Comparison of ENCODE assay signal across 17 cellular contexts in the genomic region with DNA sequence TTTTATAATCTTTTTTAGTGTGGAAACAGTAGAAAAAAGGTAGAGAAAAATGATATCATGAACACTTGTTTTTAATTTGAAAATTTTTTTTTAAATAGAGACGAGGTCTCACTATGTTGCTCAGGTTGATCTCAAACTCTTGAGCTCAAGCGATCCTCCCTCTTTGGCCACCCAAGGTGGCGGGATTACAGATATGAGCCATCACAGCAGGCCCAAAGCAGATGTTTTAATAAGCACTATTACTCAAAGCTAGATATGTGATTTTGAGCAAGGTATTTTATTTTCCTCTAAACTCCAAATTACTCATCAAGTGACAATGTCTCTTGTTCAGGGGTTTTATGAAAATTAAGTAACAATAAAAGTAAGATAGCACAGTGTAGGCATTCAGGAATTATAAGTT. TPM values are rescaled to one million over a fixed set of nuclear protein-coding genes. Genes with fewer than 3 reads are reported as not detected.
DNase-seq lines count a peak whose midpoint lies in the region; ATAC-seq lines count a peak whose summit lies in the region.
"Had no signal": no experiment of that assay in that cellular context is flagged by ENCODE, and none has a peak within 500 bp of the region (broad histone marks: within the 10 kb centered on the region; RNA-seq: fewer than 3 reads in every experiment).

No MANE protein-coding gene starts in this region.

- intact Hi-C loops in CD4-positive, alpha-beta memory T cell (cut with micrococcal nuclease): no loop called here
- intact Hi-C loops in naive thymus-derived CD4-positive, alpha-beta T cell (cut with micrococcal nuclease): no loop called here

- peak; percentile 65 to 66 for ATAC-seq in activated T-cell treated with anti-CD3 and anti-CD28 coated beads, Interleukin-2, amount 50 U/mL, for 72 hours (replicated peaks in 1 of 2)
- ATAC-seq in T-cell (replicated peaks in 1 of 4): no peak
- ATAC-seq in naive thymus-derived CD4-positive, alpha-beta T cell: no peak

- no peak overlapping the region for H3K27ac ChIP-seq in CD4-positive, alpha-beta memory T cell (ENCODE audit: low read depth, low read length)
- H3K27ac ChIP-seq in naive thymus-derived CD4-positive, alpha-beta T cell (ENCODE audit: low read depth, low read length): peak overlapping the region; percentile 7

- CTCF ChIA-PET in CD4-positive, alpha-beta memory T cell (lab: Charles Lee; ENCODE audit: partially characterized antibody): interaction anchor here (0.9 to 3.3 kb wide), 5 partner anchors 11 to 117 kb away, joined by 3 to 41 read pairs (median 5); partner anchors contain the start of gene WDR89
- CTCF ChIA-PET in T-cell (lab: Charles Lee): interaction anchor here (0.6 to 3.9 kb wide), 5 partner anchors 8 to 65 kb away, joined by 3 to 43 read pairs (median 4); partner anchors contain the start of gene WDR89 (in 1 of the 2)
- CTCF ChIA-PET in naive thymus-derived CD4-positive, alpha-beta T cell (lab: Charles Lee): interaction anchor here (0.7 to 5.6 kb wide), 3 partner anchors 92 to 117 kb away, joined by 3 to 18 read pairs (median 3); no protein-coding TSS in a partner anchor

- no peaks in the 10 kb centered on the region for H3K27me3 Mint-ChIP-seq in activated T-cell treated with anti-CD3 and anti-CD28 coated beads, Interleukin-2, amount 50 U/mL, for 72 hours (ENCODE audit: low read depth)
- no peaks in the 10 kb centered on the region for H3K27me3 Mint-ChIP-seq in CD4-positive, alpha-beta memory T cell
- H3K27me3 Mint-ChIP-seq in T-cell: no peaks in the 10 kb centered on the region
- no peaks in the 10 kb centered on the region for H3K27me3 Mint-ChIP-seq in naive thymus-derived CD4-positive, alpha-beta T cell

- H3K27ac Mint-ChIP-seq in activated T-cell treated with anti-CD3 and anti-CD28 coated beads, Interleukin-2, amount 50 U/mL, for 72 hours: peak overlapping the region; percentile 73
- H3K27ac Mint-ChIP-seq in CD4-positive, alpha-beta memory T cell: peak overlapping the region; percentile 37 to 79 (median 73)
- H3K27ac Mint-ChIP-seq in T-cell: peak overlapping the region; percentile 84 to 88
- peak overlapping the region; percentile 5 to 100 (median 88) for H3K27ac Mint-ChIP-seq in naive thymus-derived CD4-positive, alpha-beta T cell

- no peaks in the 10 kb centered on the region for H3K9me3 ChIP-seq in CD4-positive, alpha-beta memory T cell (ENCODE audit: control insufficient read depth in 1 of 2, low read length in 2 of 2)
- H3K9me3 ChIP-seq in naive thymus-derived CD4-positive, alpha-beta T cell (ENCODE audit: control insufficient read depth in 2 of 3, low read length in 3 of 3): no peaks in the 10 kb centered on the region

- H3K36me3 ChIP-seq in CD4-positive, alpha-beta memory T cell (ENCODE audit: insufficient read depth, low read length): no peaks in the 10 kb centered on the region
- no peaks in the 10 kb centered on the region for H3K36me3 ChIP-seq in naive thymus-derived CD4-positive, alpha-beta T cell (ENCODE audit: control insufficient read depth in 2 of 3, insufficient read depth in 3 of 3, low read length in 3 of 3)

- no peak overlapping the region for H3K4me3 ChIP-seq in CD4-positive, alpha-beta memory T cell (ENCODE audit: low read length in 2 of 2)
- no peak overlapping the region for H3K4me3 ChIP-seq in naive thymus-derived CD4-positive, alpha-beta T cell (ENCODE audit: low read length)

- DNase-seq in activated T-cell treated with anti-CD3 and anti-CD28 coated beads, Interleukin-2, amount 50 U/mL, for 72 hours: peak; percentile 23 to 32
- DNase-seq in activated T-cell treated with anti-CD3 and anti-CD28 coated beads, Interleukin-2, amount 50 U/mL, for 1 hour: no peak
- no peak for DNase-seq in CD4-positive, alpha-beta memory T cell
- DNase-seq in T-cell (no peak), SIG-M5 treated with dmso at 0.1 percent for 504 hours (lab: John Stamatoyannopoulos, UW; ENCODE audit: unreplicated experiment) (no peak), NCI-H1694 treated with DMSO at 0.1 percent for 48 hours (lab: John Stamatoyannopoulos, UW) (no peak), GM19238 (ENCODE audit: insufficient read length, low spot score) (no peak)
- no peak for DNase-seq in naive thymus-derived CD4-positive, alpha-beta T cell
- DNase-seq: ACHN, AML-193, DMS79, HCEC 1CT, NCI-H1105 treated with DMSO at 0.1 percent for 48 hours, NCI-H187 treated with DMSO at 0.1 percent for 48 hours, NCI-H526 treated with DMSO at 0.1 percent for 48 hours, SHP77 had no signal

- no peaks in the 10 kb centered on the region for H3K9me3 Mint-ChIP-seq in activated T-cell treated with anti-CD3 and anti-CD28 coated beads, Interleukin-2, amount 50 U/mL, for 72 hours
- no peaks in the 10 kb centered on the region for H3K9me3 Mint-ChIP-seq in CD4-positive, alpha-beta memory T cell
- H3K9me3 Mint-ChIP-seq in T-cell: no peaks in the 10 kb centered on the region
- peaks cover 0 to 5% (median 0%) of the 10 kb centered on the region in 11 donors for H3K9me3 Mint-ChIP-seq in naive thymus-derived CD4-positive, alpha-beta T cell

- H3K4me1 ChIP-seq in CD4-positive, alpha-beta memory T cell (ENCODE audit: insufficient read depth, low read length): peaks cover 41% of the 10 kb centered on the region
- H3K4me1 ChIP-seq in naive thymus-derived CD4-positive, alpha-beta T cell (ENCODE audit: control insufficient read depth in 2 of 2, insufficient read depth in 2 of 2, low read length in 2 of 2): peaks cover 25 to 45% of the 10 kb centered on the region in 2 donors

- H3K4me3 Mint-ChIP-seq in activated T-cell treated with anti-CD3 and anti-CD28 coated beads, Interleukin-2, amount 50 U/mL, for 72 hours: peak overlapping the region in 1 of 2 donors; percentile 56
- H3K4me3 Mint-ChIP-seq in CD4-positive, alpha-beta memory T cell: peak overlapping the region in 1 of 8 donors; percentile 43
- peak overlapping the region in 1 of 3 donors; percentile 40 for H3K4me3 Mint-ChIP-seq in T-cell
- peak overlapping the region in 6 of 10 donors; percentile 23 to 55 (median 40) for H3K4me3 Mint-ChIP-seq in naive thymus-derived CD4-positive, alpha-beta T cell
- H3K4me3 Mint-ChIP-seq: CD14-positive monocyte had no signal

- no peaks in the 10 kb centered on the region for H3K27me3 ChIP-seq in CD4-positive, alpha-beta memory T cell (ENCODE audit: insufficient read depth, low read length)
- no peaks in the 10 kb centered on the region for H3K27me3 ChIP-seq in naive thymus-derived CD4-positive, alpha-beta T cell (ENCODE audit: control insufficient read depth in 2 of 2, insufficient read depth in 2 of 2, low read length in 2 of 2)

- H3K36me3 Mint-ChIP-seq in activated T-cell treated with anti-CD3 and anti-CD28 coated beads, Interleukin-2, amount 50 U/mL, for 72 hours (ENCODE audit: insufficient read depth in 2 of 2): peaks cover 0 to 3% of the 10 kb centered on the region in 2 donors
- peaks cover 14 to 18% of the 10 kb centered on the region in 2 donors for H3K36me3 Mint-ChIP-seq in CD4-positive, alpha-beta memory T cell
- H3K36me3 Mint-ChIP-seq in T-cell: peaks cover 21% of the 10 kb centered on the region
- H3K36me3 Mint-ChIP-seq in naive thymus-derived CD4-positive, alpha-beta T cell: peaks cover 6 to 38% (median 31%) of the 10 kb centered on the region in 5 donors

- peaks cover 33% of the 10 kb centered on the region for H3K4me1 Mint-ChIP-seq in activated T-cell treated with anti-CD3 and anti-CD28 coated beads, Interleukin-2, amount 50 U/mL, for 72 hours (ENCODE audit: low read depth)
- peaks cover 19 to 39% (median 24%) of the 10 kb centered on the region in 4 donors for H3K4me1 Mint-ChIP-seq in CD4-positive, alpha-beta memory T cell
- H3K4me1 Mint-ChIP-seq in T-cell: peaks cover 35 to 43% (median 43%) of the 10 kb centered on the region in 3 donors
- peaks cover 19 to 54% (median 39%) of the 10 kb centered on the region in 7 donors for H3K4me1 Mint-ChIP-seq in naive thymus-derived CD4-positive, alpha-beta T cell

- POLR2A ChIA-PET in CD4-positive, alpha-beta memory T cell (lab: Charles Lee; ENCODE audit: partially characterized antibody): interaction anchor here (1.2 to 7.0 kb wide), 2 partner anchors 11 to 14 kb away, joined by 3 to 151 read pairs; partner anchors contain the start of gene WDR89
- POLR2A ChIA-PET in T-cell (lab: Charles Lee): interaction anchor here in 1 of 2 donors (0.6 to 0.7 kb wide), 2 partner anchors 64 to 69 kb away, joined by 5 to 6 read pairs; no protein-coding TSS in a partner anchor
- POLR2A ChIA-PET in naive thymus-derived CD4-positive, alpha-beta T cell (lab: Charles Lee): interaction anchor here (0.6 to 7.6 kb wide), 8 partner anchors 10 to 683 kb away, joined by 3 to 127 read pairs (median 4); partner anchors contain the start of genes PPP2R5E, SGPP1 and WDR89

RNA-seq across cellular contexts. Expression of gene WDR89, which starts 10.7 kb away (rescaled TPM):
- total RNA-seq in activated T-cell treated with anti-CD3 and anti-CD28 coated beads, Interleukin-2, amount 50 U/mL, for 72 hours: 10 to 100 TPM; 18.1 to 23.5 TPM
- total RNA-seq in CD4-positive, alpha-beta memory T cell: 10 to 100 TPM; 32.8 to 36.3 TPM
- polyA plus RNA-seq in CD4-positive, alpha-beta memory T cell: 10 to 100 TPM; 23.4 to 28.4 TPM
- total RNA-seq in T-cell: 10 to 100 TPM; 12.1 to 31.3 (median 25.7) TPM
- total RNA-seq in naive thymus-derived CD4-positive, alpha-beta T cell: 10 to 100 TPM; 12.6 to 44.1 (median 24.0) TPM
- polyA plus RNA-seq in naive thymus-derived CD4-positive, alpha-beta T cell: 10 to 100 TPM; 18.6 to 32.7 TPM

Comparison
In these comparisons a context has a peak if more than half of its experiments do, and no peak if none do; other contexts are left out.
1. DNase-seq: peak in activated T-cell treated with anti-CD3 and anti-CD28 coated beads, Interleukin-2, amount 50 U/mL, for 72 hours (2 of 2); none in activated T-cell treated with anti-CD3 and anti-CD28 coated beads, Interleukin-2, amount 50 U/mL, for 1 hour (single experiment), CD4-positive, alpha-beta memory T cell (0 of 5), T-cell (0 of 34), naive thymus-derived CD4-positive, alpha-beta T cell (0 of 9), SIG-M5 treated with dmso at 0.1 percent for 504 hours (single experiment), NCI-H1694 treated with DMSO at 0.1 percent for 48 hours (single experiment) and GM19238 (single experiment).
2. ATAC-seq: peak in activated T-cell treated with anti-CD3 and anti-CD28 coated beads, Interleukin-2, amount 50 U/mL, for 72 hours (2 of 2); none in T-cell (0 of 4) and naive thymus-derived CD4-positive, alpha-beta T cell (single experiment).
3. Peak in every context shown above with its lines, with median percentiles within 50 percentile points of each other: H3K27ac Mint-ChIP-seq.